20 cellular contexts compared by ENCODE assay signal in the genomic region with DNA sequence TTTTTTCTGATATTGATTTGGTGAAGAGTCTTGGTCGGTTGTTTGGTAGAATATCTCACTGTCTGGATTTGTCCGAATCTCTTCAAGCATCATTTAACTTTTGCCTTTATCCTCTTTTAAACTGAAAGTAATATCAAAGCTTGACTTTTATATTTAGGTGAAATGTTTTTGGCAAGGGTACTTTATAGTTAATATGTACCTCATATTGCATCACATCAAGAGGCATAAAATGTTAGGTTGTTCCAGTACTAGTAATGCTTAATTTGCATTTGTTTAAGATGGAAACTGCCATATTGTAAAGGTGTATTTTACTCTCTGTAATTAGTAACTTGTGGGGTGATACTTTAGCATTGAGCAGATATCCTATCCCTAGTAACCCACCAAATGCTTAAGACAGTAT. TPM values are rescaled to one million over a fixed set of nuclear protein-coding genes. Genes with fewer than 3 reads are reported as not detected.
DNase-seq lines count a peak whose midpoint lies in the region; ATAC-seq, FAIRE-seq and TF ChIP-seq lines count a peak whose summit lies in the region.
"Had no signal": no experiment of that assay in that cellular context is flagged by ENCODE, and none has a peak within 500 bp of the region (broad histone marks: within the 10 kb centered on the region; RNA-seq: fewer than 3 reads in every experiment).

No MANE protein-coding gene starts in this region.

- H3K36me3 Mint-ChIP-seq in activated T-cell treated with anti-CD3 and anti-CD28 coated beads, Interleukin-2, amount 50 U/mL, for 24 hours (ENCODE audit: low read depth), result peaks cover 85% of the 10 kb centered on the region
- H3K36me3 Mint-ChIP-seq in activated T-helper 2 cell treated with anti-CD3 and anti-CD28 coated beads, Interferon-gamma antibody, Interleukin-2, Interleukin-4, amounts not matched to agents 10 μg/mL and 5 μg/mL and 100 μg/mL, durations not matched to agents 14 hours and 24 hours and 36 hours (ENCODE audit: low read depth), result peaks cover 52% of the 10 kb centered on the region

- 90% methylated on average over 2 of the region's 2 CpGs for WGBS in A549 (ENCODE audit: missing lambda C conversion rate)
- WGBS in right lobe of liver (ENCODE audit: insufficient coverage, low coverage, low lambda C conversion rate, missing lambda C conversion rate), result 33% methylated on average over 2 of the region's 2 CpGs
- WGBS in small intestine, 3 donors, result 93 to 96% (median 95%) methylated on average over 2 of the region's 2 CpGs

- H3K27me3 Mint-ChIP-seq in activated T-cell treated with anti-CD3 and anti-CD28 coated beads, Interleukin-2, amount 50 U/mL, for 24 hours, result no peaks in the 10 kb centered on the region
- H3K27me3 Mint-ChIP-seq in activated T-helper 2 cell treated with anti-CD3 and anti-CD28 coated beads, Interferon-gamma antibody, Interleukin-2, Interleukin-4, amounts not matched to agents 10 μg/mL and 5 μg/mL and 100 μg/mL, durations not matched to agents 14 hours and 24 hours and 36 hours (ENCODE audit: low read depth), result no peaks in the 10 kb centered on the region

- H3K9me3 ChIP-seq in A549 (no peaks in the 10 kb centered on the region), right lobe of liver (no peaks in the 10 kb centered on the region), small intestine (ENCODE audit: control insufficient read depth, low read depth) (no peaks in the 10 kb centered on the region)
- H3K9me3 ChIP-seq: SJSA1 had no signal

- POLR2A ChIA-PET in A549 (lab: Yijun Ruan, JAX), result no interaction called here

- TF ChIP-seq POLR2A in A549 (IDR thresholded peaks at IDR 0.05; ENCODE audit: low read length) (no peak), right lobe of liver (IDR thresholded peaks at IDR 0.05) (no peak)

- peak overlapping the region; percentile 5 for H3K27ac Mint-ChIP-seq in activated T-cell treated with anti-CD3 and anti-CD28 coated beads, Interleukin-2, amount 50 U/mL, for 24 hours
- H3K27ac Mint-ChIP-seq in activated T-helper 2 cell treated with anti-CD3 and anti-CD28 coated beads, Interferon-gamma antibody, Interleukin-2, Interleukin-4, amounts not matched to agents 10 μg/mL and 5 μg/mL and 100 μg/mL, durations not matched to agents 14 hours and 24 hours and 36 hours, result peak overlapping the region; percentile 0
- H3K27ac Mint-ChIP-seq: CD14-positive monocyte had no signal

- H3K4me3 Mint-ChIP-seq in activated T-cell treated with anti-CD3 and anti-CD28 coated beads, Interleukin-2, amount 50 U/mL, for 24 hours, result no peak overlapping the region
- no peak overlapping the region for H3K4me3 Mint-ChIP-seq in activated T-helper 2 cell treated with anti-CD3 and anti-CD28 coated beads, Interferon-gamma antibody, Interleukin-2, Interleukin-4, amounts not matched to agents 10 μg/mL and 5 μg/mL and 100 μg/mL, durations not matched to agents 14 hours and 24 hours and 36 hours (ENCODE audit: low read depth)
- H3K4me3 Mint-ChIP-seq: CD14-positive monocyte had no signal

- peaks cover 0 to 38% (median 6%) of the 10 kb centered on the region in 4 donors for H3K36me3 ChIP-seq in right lobe of liver
- peaks cover 4% of the 10 kb centered on the region in 2 donors for H3K36me3 ChIP-seq in small intestine (ENCODE audit: control insufficient read depth in 2 of 2, insufficient read depth in 2 of 2, low read length in 2 of 2)

- no peak overlapping the region for H3K4me3 ChIP-seq in A549
- H3K4me3 ChIP-seq in right lobe of liver, result no peak overlapping the region
- no peak overlapping the region for H3K4me3 ChIP-seq in small intestine (ENCODE audit: low read depth in 1 of 2, low read length in 2 of 2)
- H3K4me3 ChIP-seq: SJSA1 had no signal

- FAIRE-seq in A549 (lab: Jason Lieb, UNC), result no peak
- no peak for FAIRE-seq in small intestine (lab: Jason Lieb, UNC)
- FAIRE-seq: G401.6, GM12892 had no signal

- H3K4me2 ChIP-seq in A549, result 0 out of 3 replicates have a peak overlapping the region, but pooled peaks have one; percentile 24

- ATAC-seq in A549, result no peak
- ATAC-seq in right lobe of liver, result peak; percentile 74 to 86 (median 84)
- ATAC-seq: HCT116, Right ventricle myocardium inferior had no signal

- CTCF ChIA-PET in A549 (lab: Yijun Ruan, JAX), result interaction anchor here (1.4 to 1.9 kb wide), 2 partner anchors 10 to 17 kb away, joined by 5 read pairs; a partner anchor contains a TSS

- H3K4me1 Mint-ChIP-seq in activated T-cell treated with anti-CD3 and anti-CD28 coated beads, Interleukin-2, amount 50 U/mL, for 24 hours (ENCODE audit: low read depth), result peaks cover 17% of the 10 kb centered on the region
- H3K4me1 Mint-ChIP-seq in activated T-helper 2 cell treated with anti-CD3 and anti-CD28 coated beads, Interferon-gamma antibody, Interleukin-2, Interleukin-4, amounts not matched to agents 10 μg/mL and 5 μg/mL and 100 μg/mL, durations not matched to agents 14 hours and 24 hours and 36 hours (ENCODE audit: low read depth), result peaks cover 19% of the 10 kb centered on the region
- H3K4me1 Mint-ChIP-seq: CD14-positive monocyte had no signal

- DNase-seq in activated T-cell treated with anti-CD3 and anti-CD28 coated beads, Interleukin-2, amount 50 U/mL, for 24 hours, result no peak
- DNase-seq in activated T-cell treated with anti-CD3 and anti-CD28 coated beads, Interleukin-2, amount 50 U/mL, for 48 hours, result no peak
- DNase-seq in A549 (ENCODE audit: low read depth in 1 of 2, low spot score in 1 of 2) (no peak), right lobe of liver (no peak), T-helper 1 cell (no peak), NCI-H510A (lab: John Stamatoyannopoulos, UW) (no peak), small intestine (no peak)
- DNase-seq in activated T-helper 2 cell treated with anti-CD3 and anti-CD28 coated beads, Interferon-gamma antibody, Interleukin-2, Interleukin-4, amounts not matched to agents 10 μg/mL and 5 μg/mL and 100 μg/mL, durations not matched to agents 14 hours and 24 hours and 36 hours (ENCODE audit: low spot score), result no peak
- DNase-seq: 8988T, GOT3, Kasumi-1, NCI-H1694, NCI-H2081, NCI-H526 had no signal

- no peaks in the 10 kb centered on the region for H3K9me3 Mint-ChIP-seq in activated T-cell treated with anti-CD3 and anti-CD28 coated beads, Interleukin-2, amount 50 U/mL, for 24 hours
- no peaks in the 10 kb centered on the region for H3K9me3 Mint-ChIP-seq in activated T-helper 2 cell treated with anti-CD3 and anti-CD28 coated beads, Interferon-gamma antibody, Interleukin-2, Interleukin-4, amounts not matched to agents 10 μg/mL and 5 μg/mL and 100 μg/mL, durations not matched to agents 14 hours and 24 hours and 36 hours
- H3K9me3 Mint-ChIP-seq: CD14-positive monocyte had no signal

- H3K27me3 ChIP-seq in right lobe of liver, result no peaks in the 10 kb centered on the region
- no peaks in the 10 kb centered on the region for H3K27me3 ChIP-seq in small intestine (ENCODE audit: control insufficient read depth in 2 of 2, insufficient read depth in 2 of 2, low read length in 2 of 2)
- H3K27me3 ChIP-seq: SJSA1 had no signal

- H3K4me1 ChIP-seq in A549 (peaks cover 9% of the 10 kb centered on the region; the same call in 2 of the 3 replicates), right lobe of liver (peaks cover 0 to 16% (median 2%) of the 10 kb centered on the region in 4 donors), small intestine (ENCODE audit: control insufficient read depth in 2 of 2, insufficient read depth in 1 of 2, low read depth in 1 of 2, low read length in 1 of 2) (no peaks in the 10 kb centered on the region)
- H3K4me1 ChIP-seq: SJSA1 had no signal

- no peak overlapping the region for H3K27ac ChIP-seq in A549
- peak overlapping the region in 1 of 3 donors; percentile 33 for H3K27ac ChIP-seq in right lobe of liver
- no peak overlapping the region for H3K27ac ChIP-seq in small intestine (ENCODE audit: low read depth in 1 of 2, low read length in 1 of 2)
- H3K27ac ChIP-seq: SJSA1 had no signal

- intact Hi-C loops in activated T-helper 2 cell treated with anti-CD3 and anti-CD28 coated beads, Interferon-gamma antibody, Interleukin-2, Interleukin-4, amounts not matched to agents 10 μg/mL and 5 μg/mL and 100 μg/mL, durations not matched to agents 14 hours and 24 hours and 36 hours (cut with micrococcal nuclease), result no loop called here
- intact Hi-C loops in right lobe of liver (cut with DNase I), result no loop called here

- TF ChIP-seq EP300 in A549 (IDR thresholded peaks at IDR 0.05), result no peak

- TF ChIP-seq RAD21 in A549 (conservative IDR thresholded peaks at IDR 0.05 in 1 of 2, IDR thresholded peaks at IDR 0.05 in 1 of 2), result no peak

- TF ChIP-seq CTCF in A549 (IDR thresholded peaks at IDR 0.05) (no peak), right lobe of liver (IDR thresholded peaks at IDR 0.05) (no peak)

RNA-seq across cellular contexts. Expression of a gene that starts 17.1 kb away (rescaled TPM):
- 142 and 218 TPM in 2 replicates for polyA plus RNA-seq in A549 (2011; rRNA removed)
- 41.2 and 41.5 TPM in 2 replicates for polyA plus RNA-seq in A549 (2012; cell fraction: cytosol; rRNA removed)
- polyA plus RNA-seq in A549 (2012; cell fraction: nucleus; rRNA removed), result 25.9 and 44.9 TPM in 2 replicates
- 113 to 137 TPM (median 113 TPM) in 3 replicates for polyA plus RNA-seq in A549 (2017; fragmentation: RNase III; extraction: RNeasy Plus Mini Kit Qiagen cat#74134 plus additional on column Dnase treatment)
- polyA minus RNA-seq in A549 (2011; rRNA and poly(A)+ RNA removed), result 61.4 and 61.6 TPM in 2 replicates
- total RNA-seq in activated T-helper 2 cell treated with anti-CD3 and anti-CD28 coated beads, Interferon-gamma antibody, Interleukin-2, Interleukin-4, amounts not matched to agents 10 μg/mL and 5 μg/mL and 100 μg/mL, durations not matched to agents 14 hours and 24 hours and 36 hours, result 205 and 210 TPM in 2 replicates
- total RNA-seq in right lobe of liver, result 10 to 100 TPM; 12.7 to 43.1 (median 29.1) TPM
- polyA plus RNA-seq in small intestine, result 10 to 100 TPM; 14.1 to 40.5 (median 16.5) TPM

RNA-seq across cellular contexts. Expression of a gene that starts 37.8 kb away (rescaled TPM):
- polyA plus RNA-seq in A549 (2011; rRNA removed) (50.7 and 64.6 TPM in 2 replicates), A549 (2017; fragmentation: RNase III; extraction: RNeasy Plus Mini Kit Qiagen cat#74134 plus additional on column Dnase treatment) (35.1 to 36.1 TPM (median 35.6 TPM) in 3 replicates), small intestine (10 to 100 TPM; 12.3 to 25.3 (median 18.6) TPM)
- polyA plus RNA-seq in A549 (2012; cell fraction: cytosol; rRNA removed), result 18.0 and 22.4 TPM in 2 replicates
- polyA plus RNA-seq in A549 (2012; cell fraction: nucleus; rRNA removed), result 8.9 and 11.6 TPM in 2 replicates
- polyA minus RNA-seq in A549 (2011; rRNA and poly(A)+ RNA removed), result 19.5 and 21.8 TPM in 2 replicates
- 57.0 and 63.4 TPM in 2 replicates for total RNA-seq in activated T-helper 2 cell treated with anti-CD3 and anti-CD28 coated beads, Interferon-gamma antibody, Interleukin-2, Interleukin-4, amounts not matched to agents 10 μg/mL and 5 μg/mL and 100 μg/mL, durations not matched to agents 14 hours and 24 hours and 36 hours
- 10 to 100 TPM in 4 of 6 experiments, 1 to 10 TPM in 2; 7.4 to 12.4 (median 11.2) TPM for total RNA-seq in right lobe of liver

RNA-seq across cellular contexts. Expression of a gene that starts 49.7 kb away (rescaled TPM):
- polyA plus RNA-seq in A549 (2011; rRNA removed), result 43.7 and 53.8 TPM in 2 replicates
- 14.6 TPM in 2 replicates for polyA plus RNA-seq in A549 (2012; cell fraction: cytosol; rRNA removed)
- polyA plus RNA-seq in A549 (2012; cell fraction: nucleus; rRNA removed), result 12.8 and 13.2 TPM in 2 replicates
- 35.2 to 36.1 TPM (median 35.4 TPM) in 3 replicates for polyA plus RNA-seq in A549 (2017; fragmentation: RNase III; extraction: RNeasy Plus Mini Kit Qiagen cat#74134 plus additional on column Dnase treatment)
- 14.1 and 15.0 TPM in 2 replicates for polyA minus RNA-seq in A549 (2011; rRNA and poly(A)+ RNA removed)
- 16.7 and 17.1 TPM in 2 replicates for total RNA-seq in activated T-helper 2 cell treated with anti-CD3 and anti-CD28 coated beads, Interferon-gamma antibody, Interleukin-2, Interleukin-4, amounts not matched to agents 10 μg/mL and 5 μg/mL and 100 μg/mL, durations not matched to agents 14 hours and 24 hours and 36 hours
- total RNA-seq in right lobe of liver, result 10 to 100 TPM in 2 of 6 experiments, 1 to 10 TPM in 4; 6.6 to 11.8 (median 9.0) TPM
- polyA plus RNA-seq in small intestine, result 10 to 100 TPM; 10.3 to 14.5 (median 12.0) TPM

Comparison
In these comparisons a context has a peak if more than half of its experiments do, and no peak if none do; other contexts are left out.
1. ATAC-seq: peak in right lobe of liver (4 of 4); none in A549 (0 of 2).